9 cellular contexts compared by ENCODE assay signal in the genomic region with DNA sequence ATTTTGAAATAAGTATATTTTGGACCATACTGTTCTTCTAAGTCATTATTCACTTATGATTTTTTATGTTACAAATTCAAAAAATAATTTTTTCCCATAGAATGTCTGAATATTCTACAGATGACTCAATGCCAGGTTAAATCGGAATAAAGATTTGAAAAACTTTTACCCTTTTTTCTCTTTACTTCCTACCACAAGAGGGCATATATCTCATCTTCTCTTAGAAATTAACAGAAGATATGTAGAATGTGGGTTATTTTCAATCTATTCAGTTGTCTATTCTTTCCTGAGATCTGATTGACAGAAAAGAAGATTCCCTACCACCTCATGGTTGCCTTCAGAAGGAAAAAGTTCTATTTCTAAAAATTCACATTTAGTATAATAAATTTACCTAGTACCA. TPM values are rescaled to one million over a fixed set of nuclear protein-coding genes. Genes with fewer than 3 reads are reported as not detected.
DNase-seq lines count a peak whose midpoint lies in the region; ATAC-seq and TF ChIP-seq lines count a peak whose summit lies in the region.
"Had no signal": no experiment of that assay in that cellular context is flagged by ENCODE, and none has a peak within 500 bp of the region (broad histone marks: within the 10 kb centered on the region; RNA-seq: fewer than 3 reads in every experiment).

No MANE protein-coding gene starts in this region.

- H3K36me3 Mint-ChIP-seq in Caco-2 (ENCODE audit: insufficient read depth, unreplicated experiment) (no peaks in the 10 kb centered on the region), neural crest cell (ENCODE audit: low read depth) (no peaks in the 10 kb centered on the region)
- no peaks in the 10 kb centered on the region for H3K36me3 Mint-ChIP-seq in activated naive CD4-positive, alpha-beta T cell treated with anti-CD3 and anti-CD28 coated beads for 36 hours (ENCODE audit: low read depth)

- 50% methylated on average over 1 of the region's 1 CpG for WGBS in mammary epithelial cell (ENCODE audit: low coverage, missing lambda C conversion rate)
- 71 to 84% (median 75%) methylated on average over 1 of the region's 1 CpG for WGBS in adrenal gland, 4 donors

- dilution Hi-C loops in mammary epithelial cell (cut with HindIII; ENCODE audit: low sequenced_read_pairs) = no loop called here

- H3K27me3 Mint-ChIP-seq in Caco-2 (ENCODE audit: insufficient read depth, unreplicated experiment) = no peaks in the 10 kb centered on the region
- H3K27me3 Mint-ChIP-seq in neural crest cell (ENCODE audit: low read depth) = no peaks in the 10 kb centered on the region
- no peaks in the 10 kb centered on the region for H3K27me3 Mint-ChIP-seq in activated naive CD4-positive, alpha-beta T cell treated with anti-CD3 and anti-CD28 coated beads for 36 hours (ENCODE audit: low read depth)
- H3K27me3 Mint-ChIP-seq: activated B cell treated with CpG ODN at 0.5 μM for 24 hours had no signal

- POLR2A ChIA-PET in Caco-2 (lab: Charles Lee) = no interaction called here

- no peak overlapping the region for H2AFZ ChIP-seq in mammary epithelial cell (ENCODE audit: low read depth, low read length)

- H3K4me2 ChIP-seq in mammary epithelial cell (ENCODE audit: insufficient read depth, low read depth, low read length) = no peak overlapping the region

- no peak for ATAC-seq in GM21825 (IDR thresholded peaks at IDR 0.05; ENCODE audit: unreplicated experiment)

- no peaks in the 10 kb centered on the region for H3K36me3 ChIP-seq in Caco-2 (ENCODE audit: control insufficient read depth, insufficient read depth, low read length)
- no peaks in the 10 kb centered on the region for H3K36me3 ChIP-seq in mammary epithelial cell (ENCODE audit: insufficient read depth, low read length)
- H3K36me3 ChIP-seq in adrenal gland (replicated peaks in 1 of 2) = no peaks in the 10 kb centered on the region
- H3K36me3 ChIP-seq: Peyer's patch had no signal

- H4K20me1 ChIP-seq in mammary epithelial cell (ENCODE audit: insufficient read depth, low read length) = no peaks in the 10 kb centered on the region

- H3K4me3 ChIP-seq in Caco-2 (ENCODE audit: low read depth, low read length) (no peak overlapping the region), mammary epithelial cell (replicated peaks in 1 of 3; ENCODE audit: insufficient read depth in 1 of 3, low read depth in 2 of 3, low read length in 3 of 3) (no peak overlapping the region), adrenal gland (no peak overlapping the region)
- H3K4me3 ChIP-seq: Peyer's patch had no signal

- no peak overlapping the region for H3K4me3 Mint-ChIP-seq in Caco-2 (ENCODE audit: unreplicated experiment)
- no peak overlapping the region for H3K4me3 Mint-ChIP-seq in neural crest cell
- H3K4me3 Mint-ChIP-seq in activated naive CD4-positive, alpha-beta T cell treated with anti-CD3 and anti-CD28 coated beads for 36 hours = no peak overlapping the region
- H3K4me3 Mint-ChIP-seq: activated B cell treated with CpG ODN at 0.5 μM for 24 hours had no signal

- TF ChIP-seq CTCF in Caco-2 (IDR thresholded peaks at IDR 0.05; ENCODE audit: insufficient read depth in 1 of 2, low read depth in 1 of 2, low read length in 1 of 2, severe bottlenecking in 1 of 2, unreplicated experiment in 1 of 2) = peak; percentile 8 to 42
- TF ChIP-seq CTCF in LNCAP (IDR thresholded peaks at IDR 0.05) = peak; percentile 48
- TF ChIP-seq CTCF in mammary epithelial cell (conservative IDR thresholded peaks at IDR 0.05 in 1 of 2, IDR thresholded peaks at IDR 0.05 in 1 of 2; ENCODE audit: extremely low read depth in 1 of 2, insufficient read depth in 1 of 2, low read depth in 1 of 2, low read length in 2 of 2) = peak; percentile 18 to 47
- TF ChIP-seq CTCF in neural crest cell (conservative IDR thresholded peaks at IDR 0.05) = peak; percentile 58
- TF ChIP-seq CTCF in adrenal gland (IDR thresholded peaks at IDR 0.05) = peak in 2 of 6 experiments; percentile 25 to 31

- H3K9me3 Mint-ChIP-seq in Caco-2 (ENCODE audit: unreplicated experiment) = peaks cover 12% of the 10 kb centered on the region
- no peaks in the 10 kb centered on the region for H3K9me3 Mint-ChIP-seq in neural crest cell
- H3K9me3 Mint-ChIP-seq in activated naive CD4-positive, alpha-beta T cell treated with anti-CD3 and anti-CD28 coated beads for 36 hours = no peaks in the 10 kb centered on the region
- H3K9me3 Mint-ChIP-seq: activated B cell treated with CpG ODN at 0.5 μM for 24 hours had no signal

- in situ Hi-C loops in mammary epithelial cell (cut with MboI; ENCODE audit: low sequenced_read_pairs in 2 of 2) = loop anchor here in 1 of 2 donors (10.0 kb wide), 1 partner anchor 361 kb away; no protein-coding TSS in a partner anchor

- H3K4me1 Mint-ChIP-seq in Caco-2 (ENCODE audit: low read depth, unreplicated experiment) (peaks cover 8% of the 10 kb centered on the region), neural crest cell (no peaks in the 10 kb centered on the region)
- no peaks in the 10 kb centered on the region for H3K4me1 Mint-ChIP-seq in activated naive CD4-positive, alpha-beta T cell treated with anti-CD3 and anti-CD28 coated beads for 36 hours (ENCODE audit: low read depth)
- H3K4me1 Mint-ChIP-seq: activated B cell treated with CpG ODN at 0.5 μM for 24 hours had no signal

- no peak overlapping the region for H3K27ac ChIP-seq in mammary epithelial cell (ENCODE audit: insufficient read depth, low read depth, low read length)
- H3K27ac ChIP-seq in adrenal gland = no peak overlapping the region
- H3K27ac ChIP-seq: Peyer's patch had no signal

- H3K4me1 ChIP-seq in Caco-2 = peaks cover 6% of the 10 kb centered on the region; the same call in 1 of the 2 replicates
- H3K4me1 ChIP-seq in mammary epithelial cell (ENCODE audit: insufficient read depth, low read length) = no peaks in the 10 kb centered on the region
- H3K4me1 ChIP-seq in adrenal gland (replicated peaks in 1 of 2) = no peaks in the 10 kb centered on the region
- H3K4me1 ChIP-seq: Peyer's patch had no signal

- TF ChIP-seq POLR2A in adrenal gland (IDR thresholded peaks at IDR 0.05) = no peak

- H3K27ac Mint-ChIP-seq in Caco-2 (ENCODE audit: unreplicated experiment) (no peak overlapping the region), neural crest cell (ENCODE audit: unreplicated experiment) (no peak overlapping the region)
- H3K27ac Mint-ChIP-seq in activated naive CD4-positive, alpha-beta T cell treated with anti-CD3 and anti-CD28 coated beads for 36 hours = no peak overlapping the region
- H3K27ac Mint-ChIP-seq: activated B cell treated with CpG ODN at 0.5 μM for 24 hours had no signal

- H3K9me3 ChIP-seq in Caco-2 (no peaks in the 10 kb centered on the region), mammary epithelial cell (replicated peaks; ENCODE audit: insufficient read depth, low read length) (no peaks in the 10 kb centered on the region), adrenal gland (replicated peaks in 1 of 3) (no peaks in the 10 kb centered on the region)
- H3K9me3 ChIP-seq: Peyer's patch had no signal

- H3K9ac ChIP-seq in mammary epithelial cell (ENCODE audit: insufficient read depth, low read length) = no peak overlapping the region

- no peak for DNase-seq in Caco-2
- no peak for DNase-seq in mammary epithelial cell
- DNase-seq in neural crest cell (ENCODE audit: low read depth, low spot score) = no peak
- DNase-seq in activated naive CD4-positive, alpha-beta T cell treated with anti-CD3 and anti-CD28 coated beads for 36 hours = no peak
- DNase-seq in adrenal gland = no peak
- DNase-seq: activated B cell treated with CpG ODN at 0.5 μM for 24 hours, Peyer's patch had no signal

- H3K27me3 ChIP-seq in Caco-2 (replicated peaks; ENCODE audit: control insufficient read depth, insufficient read depth, low read length) (no peaks in the 10 kb centered on the region), mammary epithelial cell (ENCODE audit: insufficient read depth, low read length) (no peaks in the 10 kb centered on the region), adrenal gland (no peaks in the 10 kb centered on the region)
- H3K27me3 ChIP-seq: Peyer's patch had no signal

- CTCF ChIA-PET in Caco-2 (lab: Charles Lee) (no interaction called here), mammary epithelial cell (lab: Charles Lee; ENCODE audit: low non-redundant PET) (no interaction called here)
- CTCF ChIA-PET in activated naive CD4-positive, alpha-beta T cell treated with anti-CD3 and anti-CD28 coated beads for 36 hours (lab: Charles Lee) = interaction anchor here (0.7 kb wide), 1 partner anchor 288 kb away, joined by 3 read pairs; no protein-coding TSS in a partner anchor

- intact Hi-C loops in Caco-2 (cut with micrococcal nuclease; ENCODE audit: unreplicated experiment) = loop anchor here (1.0 to 10.0 kb wide), 2 partner anchors 291 to 360 kb away; no protein-coding TSS in a partner anchor
- intact Hi-C loops in mammary epithelial cell (cut with micrococcal nuclease) = loop anchor here (1.0 to 10.0 kb wide), 3 partner anchors 53 to 360 kb away; a partner anchor contains a TSS
- intact Hi-C loops in activated naive CD4-positive, alpha-beta T cell treated with anti-CD3 and anti-CD28 coated beads for 36 hours (cut with micrococcal nuclease) = no loop called here
- intact Hi-C loops in adrenal gland (cut with DNase I) = no loop called here

- no TSS peak for BruUV-seq in Caco-2 (replicated peaks; lab: Mats Ljungman, UMichigan)
- no TSS peak for BruUV-seq in mammary epithelial cell (replicated peaks; lab: Mats Ljungman, UMichigan)

- H3K79me2 ChIP-seq in mammary epithelial cell (ENCODE audit: insufficient read depth, low read length) = no peaks in the 10 kb centered on the region

RNA-seq across cellular contexts. Expression of a gene that starts 53.0 kb away (rescaled TPM):
- total RNA-seq in Caco-2 (2022) = 200 and 211 TPM in 2 replicates
- total RNA-seq in mammary epithelial cell = 10 to 100 TPM; 26.2 to 45.3 TPM
- polyA plus RNA-seq in mammary epithelial cell = 15.0 TPM
- polyA minus RNA-seq in mammary epithelial cell = 30.2 TPM
- 6.2 and 7.0 TPM in 2 replicates for total RNA-seq in neural crest cell
- under 1 TPM; 0.07 to 0.15 TPM for total RNA-seq in activated naive CD4-positive, alpha-beta T cell treated with anti-CD3 and anti-CD28 coated beads for 36 hours
- total RNA-seq in adrenal gland = 10 to 100 TPM in 5 of 8 donors, 1 to 10 TPM in 3; 3.9 to 22.7 (median 10.6) TPM
- polyA plus RNA-seq in adrenal gland = 1 to 10 TPM; 1.9 to 5.2 (median 2.7) TPM
- total RNA-seq: activated B cell treated with CpG ODN at 0.5 μM for 24 hours had no signal

Comparison
In these comparisons a context has a peak if more than half of its experiments do, and no peak if none do; other contexts are left out.
1. intact Hi-C loops: an anchor here in Caco-2 (1.0 to 10.0 kb wide) and mammary epithelial cell (1.0 to 10.0 kb wide); none called in activated naive CD4-positive, alpha-beta T cell treated with anti-CD3 and anti-CD28 coated beads for 36 hours and adrenal gland.